ENCODE assay signal across 26 cellular contexts in the genomic region with DNA sequence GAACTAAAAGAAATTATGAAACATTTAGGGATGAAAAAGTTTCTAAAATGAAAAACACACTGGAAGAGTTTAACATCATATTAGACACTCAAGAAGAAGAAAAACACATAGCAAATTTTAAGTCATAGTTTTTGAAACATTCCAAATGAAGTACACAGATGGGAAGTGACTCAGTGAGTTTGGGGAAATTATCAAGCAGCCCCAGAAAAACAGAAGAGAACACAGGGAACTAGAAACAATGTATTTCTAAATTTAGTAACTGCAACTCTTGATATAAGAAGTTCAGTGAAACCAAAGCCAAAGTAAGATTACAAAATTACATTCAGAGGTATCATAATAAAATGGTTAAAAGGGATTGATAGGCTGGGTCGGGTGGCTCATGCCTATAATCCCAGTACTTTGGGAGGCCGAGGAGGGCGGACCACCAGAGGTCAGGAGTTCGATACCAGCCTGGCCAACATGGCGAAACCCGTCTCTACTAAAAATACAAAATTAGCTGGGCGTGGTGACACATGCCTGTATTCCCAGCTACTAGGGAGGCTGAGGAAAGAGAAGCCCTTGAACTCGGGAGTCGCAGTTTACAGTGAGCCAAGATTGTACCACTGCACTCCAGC.
"Had no signal": no experiment of that assay in that cellular context is flagged by ENCODE, and none has a peak within 500 bp of the region (broad histone marks: within the 10 kb centered on the region; RNA-seq: fewer than 3 reads in every experiment).

No MANE protein-coding gene starts in this region.

- H3K4me3 ChIP-seq: dorsolateral prefrontal cortex, gastroesophageal sphincter, heart left ventricle, hepatocyte, neural progenitor cell, right atrium auricular region, sigmoid colon, stomach, thyroid gland, vagina had no signal

- ATAC-seq: esophagus mucosa; foreskin keratinocyte; gastroesophageal sphincter; heart left ventricle; left lobe of liver; naive thymus-derived CD4-positive, alpha-beta T cell; stimulated activated effector memory CD8-positive, alpha-beta T cell treated with anti-CD3 and anti-CD28 coated beads, Interleukin-12 subunit alpha, Interleukin-12 subunit beta, amount 100 ng/mL, for 72 hours had no signal

- DNase-seq: cortex of kidney; dorsolateral prefrontal cortex; effector CD4-positive, alpha-beta T cell; foreskin keratinocyte; heart left ventricle; kidney; mesendoderm; midbrain; naive thymus-derived CD4-positive, alpha-beta T cell; sigmoid colon; stimulated activated CD4-positive, alpha-beta T cell treated with anti-CD3 and anti-CD28 coated beads, Interleukin-2, amount 100 ng/mL, for 24 hours; stimulated activated CD4-positive, alpha-beta T cell treated with anti-CD3 and anti-CD28 coated beads, Interleukin-4, amount 100 ng/mL, for 24 hours; stimulated activated naive CD4-positive, alpha-beta T cell treated with Interleukin-2 at 50 U/mL for 16 hours; stomach; thyroid gland; trophoblast cell had no signal

- H3K36me3 ChIP-seq: gastroesophageal sphincter, heart left ventricle, neural progenitor cell, right atrium auricular region, sigmoid colon, stomach, thyroid gland, vagina had no signal

- H3K27ac ChIP-seq: dorsolateral prefrontal cortex, epithelial cell of prostate, foreskin keratinocyte, gastroesophageal sphincter, heart left ventricle, hepatocyte, neural progenitor cell, parathyroid adenoma, right atrium auricular region, sigmoid colon, stomach, thyroid gland, vagina had no signal

- H3K9me3 ChIP-seq: gastroesophageal sphincter, right atrium auricular region, sigmoid colon, stomach, thyroid gland, vagina had no signal

- H3K4me1 ChIP-seq: foreskin keratinocyte, gastroesophageal sphincter, heart left ventricle, neural progenitor cell, parathyroid adenoma, right atrium auricular region, stomach, thyroid gland, vagina had no signal

- H3K27me3 ChIP-seq: dorsolateral prefrontal cortex, foreskin keratinocyte, gastroesophageal sphincter, heart left ventricle, hepatocyte, neural progenitor cell, right atrium auricular region, sigmoid colon, stomach, thyroid gland, vagina had no signal
